ENCODE assay signal across 9 cellular contexts in the genomic region with DNA sequence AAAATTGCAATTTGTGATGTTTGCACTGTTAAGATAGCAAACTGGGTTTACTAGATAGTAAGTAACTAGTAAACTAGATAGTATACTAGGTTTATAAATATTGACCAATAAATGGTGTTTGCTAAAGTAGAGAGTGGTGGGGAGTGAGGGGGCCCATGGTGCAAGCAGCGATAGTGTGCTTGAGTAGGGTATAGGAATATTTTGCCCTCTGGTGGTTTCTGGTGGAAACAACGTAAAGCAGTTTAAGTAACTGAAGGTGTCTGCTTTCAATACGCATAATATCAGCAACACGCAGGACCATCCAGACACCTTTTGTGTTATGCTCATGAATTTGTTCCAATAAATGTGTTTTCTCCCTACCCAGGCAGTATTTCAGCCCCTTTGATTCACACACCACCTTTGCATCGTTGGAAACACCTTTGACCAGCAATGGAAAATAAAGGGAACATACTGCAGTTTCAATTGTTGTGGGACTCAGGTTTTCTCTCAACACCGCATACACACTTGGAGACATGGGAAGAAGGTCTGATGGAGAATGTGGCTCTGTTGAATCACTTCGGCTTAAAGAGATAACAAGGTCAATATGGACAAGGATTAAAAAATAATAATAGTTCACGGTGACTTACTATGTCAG. TPM values are rescaled to one million over a fixed set of nuclear protein-coding genes. Genes with fewer than 3 reads are reported as not detected.
DNase-seq lines count a peak whose midpoint lies in the region; ATAC-seq and TF ChIP-seq lines count a peak whose summit lies in the region.
"Had no signal": no experiment of that assay in that cellular context is flagged by ENCODE, and none has a peak within 500 bp of the region (broad histone marks: within the 10 kb centered on the region; RNA-seq: fewer than 3 reads in every experiment).

No MANE protein-coding gene starts in this region.

- H3K27ac ChIP-seq in hepatocyte, result peak overlapping the region; percentile 70
- H3K27ac ChIP-seq: BLaER1 had no signal

- no peaks in the 10 kb centered on the region for H3K36me3 ChIP-seq in hepatocyte (replicated peaks; ENCODE audit: insufficient read depth, low read depth)
- H3K36me3 ChIP-seq: BLaER1 had no signal

- peak; percentile 66 for TF ChIP-seq CTCF in hepatocyte (IDR thresholded peaks at IDR 0.05; ENCODE audit: poor library complexity)

- no peaks in the 10 kb centered on the region for H4K20me1 ChIP-seq in hepatocyte (ENCODE audit: insufficient read depth, poor library complexity, severe bottlenecking)
- H4K20me1 ChIP-seq: BLaER1 had no signal

- H3K27me3 ChIP-seq in hepatocyte, result no peaks in the 10 kb centered on the region
- H3K27me3 ChIP-seq: BLaER1 had no signal

- H3K4me1 ChIP-seq in hepatocyte (ENCODE audit: insufficient read depth), result peaks cover 10% of the 10 kb centered on the region
- H3K4me1 ChIP-seq: BLaER1 had no signal

- no peaks in the 10 kb centered on the region for H3K9me3 ChIP-seq in hepatocyte (ENCODE audit: low read depth)
- H3K9me3 ChIP-seq: BLaER1 had no signal

- H3K27ac Mint-ChIP-seq in activated naive CD4-positive, alpha-beta T cell treated with anti-CD3 and anti-CD28 coated beads, Interleukin-2, amount 50 U/mL, for 72 hours, result peak overlapping the region in 1 of 2 donors; percentile 36

- no peaks in the 10 kb centered on the region for H3K9me2 ChIP-seq in hepatocyte (replicated peaks; ENCODE audit: insufficient read depth)

- peak; percentile 77 for ATAC-seq in GM19328 (IDR thresholded peaks at IDR 0.05; ENCODE audit: unreplicated experiment)
- peak; percentile 86 for ATAC-seq in HG03139 (IDR thresholded peaks at IDR 0.05; ENCODE audit: unreplicated experiment)
- peak; percentile 69 to 74 for ATAC-seq in activated naive CD4-positive, alpha-beta T cell treated with anti-CD3 and anti-CD28 coated beads, Interleukin-2, amount 50 U/mL, for 72 hours
- peak; percentile 82 for ATAC-seq in stimulated activated naive CD8-positive, alpha-beta T cell treated with anti-CD3 and anti-CD28 coated beads, Interleukin-15, Interleukin-2, amounts not matched to agents 100 U/mL and 50 U/mL, for 24 hours

- 35% methylated on average over 8 of the region's 8 CpGs for WGBS in hepatocyte (ENCODE audit: low lambda C conversion rate, missing lambda C conversion rate)

- no peak overlapping the region for H2AFZ ChIP-seq in hepatocyte

- DNase-seq in DMS79 treated with DMSO at 0.1 percent for 48 hours (lab: John Stamatoyannopoulos, UW) (peak; percentile 12), DMS79 (lab: John Stamatoyannopoulos, UW) (no peak), NCI-H345 (lab: John Stamatoyannopoulos, UW) (peak; percentile 60), hepatocyte (ENCODE audit: low spot score) (peak; percentile 67)
- peak in 1 of 2 donors; percentile 40 for DNase-seq in activated naive CD4-positive, alpha-beta T cell treated with anti-CD3 and anti-CD28 coated beads, Interleukin-2, amount 50 U/mL, for 72 hours (ENCODE audit: low spot score in 2 of 2)
- DNase-seq in stimulated activated naive CD8-positive, alpha-beta T cell treated with anti-CD3 and anti-CD28 coated beads, Interleukin-15, Interleukin-2, amounts not matched to agents 100 U/mL and 50 U/mL, for 24 hours, result no peak

- H3K9me3 Mint-ChIP-seq in activated naive CD4-positive, alpha-beta T cell treated with anti-CD3 and anti-CD28 coated beads, Interleukin-2, amount 50 U/mL, for 72 hours, result peaks cover 3 to 4% of the 10 kb centered on the region in 2 donors

- H3K79me2 ChIP-seq in hepatocyte, result no peaks in the 10 kb centered on the region

- peak overlapping the region; percentile 59 for H3K4me2 ChIP-seq in hepatocyte
- H3K4me2 ChIP-seq: BLaER1 had no signal

- peaks cover 16 to 30% of the 10 kb centered on the region in 2 donors for H3K36me3 Mint-ChIP-seq in activated naive CD4-positive, alpha-beta T cell treated with anti-CD3 and anti-CD28 coated beads, Interleukin-2, amount 50 U/mL, for 72 hours

- no peak overlapping the region for H3K4me3 ChIP-seq in hepatocyte
- H3K4me3 ChIP-seq: BLaER1 had no signal

RNA-seq across cellular contexts. Expression of a gene that starts 16.7 kb away (rescaled TPM):
- 100 to 1,000 TPM; 230 to 510 TPM for total RNA-seq in activated naive CD4-positive, alpha-beta T cell treated with anti-CD3 and anti-CD28 coated beads, Interleukin-2, amount 50 U/mL, for 72 hours
- total RNA-seq in hepatocyte, result 102 and 124 TPM in 2 replicates
- polyA plus RNA-seq in hepatocyte, result 53.3 and 70.9 TPM in 2 replicates

Comparison
In these comparisons a context has a peak if more than half of its experiments do, and no peak if none do; other contexts are left out.
1. DNase-seq: peak in DMS79 treated with DMSO at 0.1 percent for 48 hours (single experiment), NCI-H345 (single experiment) and hepatocyte (single experiment); none in DMS79 (single experiment) and stimulated activated naive CD8-positive, alpha-beta T cell treated with anti-CD3 and anti-CD28 coated beads, Interleukin-15, Interleukin-2, amounts not matched to agents 100 U/mL and 50 U/mL, for 24 hours (single experiment).
2. Peak in every context shown above with its lines, with median percentiles within 50 percentile points of each other: ATAC-seq.